In the genomic region with DNA sequence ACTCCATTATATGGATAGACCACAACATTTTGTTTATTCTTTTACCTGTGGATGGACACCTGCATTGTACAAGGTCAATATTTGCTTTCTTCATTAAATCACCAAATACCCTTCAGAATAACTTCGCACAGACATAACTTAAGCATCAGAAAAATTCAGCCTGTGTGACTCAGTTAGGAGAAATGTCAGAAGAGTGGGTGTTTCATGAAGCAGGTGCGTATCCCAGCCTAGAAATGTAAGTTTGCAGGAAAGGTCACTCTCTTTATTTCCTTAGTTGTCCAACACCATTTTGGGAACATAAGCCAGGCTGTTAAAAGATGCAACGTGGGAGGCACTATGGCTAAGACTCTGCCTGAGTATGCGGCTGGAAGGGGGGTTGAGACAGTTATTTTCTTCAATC, we compare ENCODE assay signal across 14 cellular contexts.
"Had no signal": no experiment of that assay in that cellular context is flagged by ENCODE, and none has a peak within 500 bp of the region (broad histone marks: within the 10 kb centered on the region; RNA-seq: fewer than 3 reads in every experiment).

No MANE protein-coding gene starts in this region.

- H3K4me1 ChIP-seq: left lung had no signal

- H3K9me3 ChIP-seq: left lung had no signal

- H3K27ac ChIP-seq: left lung, VCaP had no signal

- DNase-seq: activated CD4-positive, alpha-beta memory T cell treated with anti-CD3 and anti-CD28 coated beads for 36 hours; activated gamma-delta T cell treated with Interleukin-2 at 50 U/mL for 16 hours; activated naive CD8-positive, alpha-beta T cell treated with anti-CD3 and anti-CD28 coated beads, Interleukin-2, amount 50 U/mL, for 24 hours; activated T-cell treated with anti-CD3 and anti-CD28 coated beads, Interleukin-2, amount 50 U/mL, for 72 hours; effector memory CD8-positive, alpha-beta T cell; immature natural killer cell; left lung; mesenchymal stem cell; nephron progenitor cell; stimulated activated CD4-positive, alpha-beta T cell treated with anti-CD3 and anti-CD28 coated beads, Interleukin-4, amount 100 ng/mL, for 24 hours; T-cell; T1000 had no signal

- H3K4me3 ChIP-seq: left lung had no signal

- ATAC-seq: activated naive CD8-positive, alpha-beta T cell treated with anti-CD3 and anti-CD28 coated beads, Interleukin-2, amount 50 U/mL, for 24 hours; activated T-cell treated with anti-CD3 and anti-CD28 coated beads, Interleukin-2, amount 50 U/mL, for 72 hours; effector memory CD8-positive, alpha-beta T cell; esophagus mucosa; left lung; T-cell had no signal

- H3K36me3 ChIP-seq: left lung had no signal
